ENCODE assay signal across 33 cellular contexts in the genomic region with DNA sequence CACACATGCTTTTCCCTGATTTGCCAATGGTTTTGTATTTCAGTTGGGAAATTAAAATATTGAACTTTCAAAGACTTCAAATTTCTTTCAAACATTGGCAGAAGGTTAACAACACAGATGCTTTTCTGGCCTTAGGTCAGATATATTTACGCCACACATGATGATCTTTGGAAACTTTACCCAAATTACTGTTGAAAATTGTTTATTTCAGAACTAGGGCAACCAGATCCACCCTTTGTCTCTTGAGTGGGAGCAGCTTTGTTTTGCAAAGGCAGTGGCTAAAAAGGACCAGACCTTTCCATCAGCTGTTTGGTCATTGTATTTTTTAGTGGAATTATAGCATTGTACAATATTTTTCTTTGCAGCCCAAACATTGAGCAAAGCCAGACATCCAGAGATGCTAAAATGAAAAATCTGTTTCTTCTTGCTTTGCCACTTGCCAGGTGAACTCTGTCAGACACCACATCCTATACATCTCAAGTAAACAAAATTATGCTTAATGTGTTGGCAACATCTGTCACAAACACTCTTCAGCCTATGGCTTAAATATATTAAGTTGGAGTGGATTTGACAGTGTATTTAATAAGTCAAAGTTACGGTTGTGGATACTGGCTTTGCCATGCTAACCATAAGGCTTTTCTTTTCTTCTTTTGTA.
"Had no signal": no experiment of that assay in that cellular context is flagged by ENCODE, and none has a peak within 500 bp of the region (broad histone marks: within the 10 kb centered on the region; RNA-seq: fewer than 3 reads in every experiment).

No MANE protein-coding gene starts in this region.

- FAIRE-seq: kidney, pancreas had no signal

- H3K27ac ChIP-seq: epithelial cell of prostate, esophagus squamous epithelium, lower lobe of right lung, pancreas, prostate gland, suprapubic skin, tibial artery, upper lobe of right lung, WERI-Rb-1 had no signal

- H3K4me3 ChIP-seq: esophagus squamous epithelium, heart left ventricle, lower lobe of right lung, pancreas, prostate gland, suprapubic skin, tibial artery, upper lobe of right lung had no signal

- H3K4me1 ChIP-seq: lower lobe of right lung, pancreas, prostate gland, suprapubic skin, upper lobe of right lung had no signal

- H3K27me3 ChIP-seq: esophagus squamous epithelium, heart left ventricle, pancreas, suprapubic skin, tibial artery, upper lobe of right lung had no signal

- H3K36me3 ChIP-seq: esophagus squamous epithelium, lower lobe of right lung, pancreas, prostate gland, suprapubic skin, tibial artery, upper lobe of right lung, WERI-Rb-1 had no signal

- DNase-seq: activated CD4-positive, alpha-beta memory T cell treated with anti-CD3 and anti-CD28 coated beads, Interleukin-2, amount 10 ng/mL, durations not matched to agents 7 days and 5 days; activated CD4-positive, alpha-beta T cell treated with anti-CD3 and anti-CD28 coated beads for 1 hour; activated CD4-positive, alpha-beta T cell treated with anti-CD3 and anti-CD28 coated beads, Interleukin-2, amount 10 ng/mL, durations not matched to agents 7 days and 5 days; activated CD8-positive, alpha-beta memory T cell treated with anti-CD3 and anti-CD28 coated beads, Interleukin-2, amount 50 U/mL, for 48 hours; activated gamma-delta T cell; activated naive CD4-positive, alpha-beta T cell treated with anti-CD3 and anti-CD28 coated beads, Interleukin-2, amount 10 ng/mL, durations not matched to agents 7 days and 5 days; activated naive CD8-positive, alpha-beta T cell treated with anti-CD3 and anti-CD28 coated beads, Interleukin-2, amount 10 ng/mL, durations not matched to agents 7 days and 5 days; activated T-cell treated with anti-CD3 and anti-CD28 coated beads, Interleukin-2, amount 50 U/mL, for 24 hours; amniotic stem cell; central memory CD4-positive, alpha-beta T cell; endodermal cell; esophagus squamous epithelium; heart left ventricle; hypothalamus; immature natural killer cell; kidney; lower lobe of right lung; mesenchymal stem cell; naive thymus-derived CD8-positive, alpha-beta T cell; nucleus accumbens; pancreas; retina; stimulated activated CD4-positive, alpha-beta T cell treated with anti-CD3 and anti-CD28 coated beads, Interleukin-15, amount 100 ng/mL, for 24 hours; stimulated activated CD4-positive, alpha-beta T cell treated with anti-CD3 and anti-CD28 coated beads, Interleukin-2, amount 100 ng/mL, for 24 hours; stimulated activated naive B cell treated with anti-CD40 and anti-IgM and Interleukin-4, amounts not matched to agents 10 μg/mL and 1 μg/mL and 100 μg/mL, for 72 hours; T-helper 17 cell; T1000; tibial artery; upper lobe of right lung; WERI-Rb-1 had no signal

- H3K9me3 ChIP-seq: esophagus squamous epithelium, heart left ventricle, lower lobe of right lung, pancreas, prostate gland, suprapubic skin, tibial artery, upper lobe of right lung had no signal
